Comparison of ENCODE assay signal across 2 cellular contexts in genomic region chr9:128716581-128717254, GRCh38.
TF ChIP-seq lines count a peak whose summit lies in the region.

No MANE protein-coding gene starts in this region.

TF ChIP-seq in IMR-90, 13 proteins besides CTCF, POLR2A, EP300 and RAD21:
- no peak for TF ChIP-seq MAZ (IDR thresholded peaks at IDR 0.05; ENCODE audit: borderline replicate concordance, low read depth, low read length)
- TF ChIP-seq BHLHE40 (IDR thresholded peaks at IDR 0.05; ENCODE audit: low read depth, low read length), result no peak
- no peak for TF ChIP-seq MXI1 (IDR thresholded peaks at IDR 0.05; ENCODE audit: borderline replicate concordance, low read depth, low read length)

TF ChIP-seq in H1, 55 proteins besides CTCF, POLR2A, EP300 and RAD21:
- TF ChIP-seq HDAC2 (IDR thresholded peaks at IDR 0.05; ENCODE audit: borderline replicate concordance in 1 of 2, low read depth in 2 of 2, low read length in 2 of 2), result no peak
- no peak for TF ChIP-seq HDAC6 (IDR thresholded peaks at IDR 0.05; ENCODE audit: low read depth, low read length)
- no peak for TF ChIP-seq POLR2AphosphoS5 (IDR thresholded peaks at IDR 0.05; ENCODE audit: low read depth, low read length)
- TF ChIP-seq YY1 (IDR thresholded peaks at IDR 0.05; ENCODE audit: low read depth, low read length), result no peak
- no peak for TF ChIP-seq GABPA (IDR thresholded peaks at IDR 0.05; ENCODE audit: borderline replicate concordance, insufficient read depth, low read length)
- no peak for TF ChIP-seq TAF1 (IDR thresholded peaks at IDR 0.05; ENCODE audit: low read depth, low read length)
- TF ChIP-seq MAX (IDR thresholded peaks at IDR 0.05), result no peak
- TF ChIP-seq FOSL1 (IDR thresholded peaks at IDR 0.05; ENCODE audit: insufficient read depth, low read depth, low read length), result no peak
- TF ChIP-seq ATF3 (IDR thresholded peaks at IDR 0.05; ENCODE audit: insufficient read depth, low read depth, low read length), result no peak
- TF ChIP-seq RXRA (IDR thresholded peaks at IDR 0.05; ENCODE audit: insufficient read depth, low read depth, low read length), result no peak
- no peak for TF ChIP-seq TEAD4 (IDR thresholded peaks at IDR 0.05; ENCODE audit: low read depth, low read length)
- TF ChIP-seq CREB1 (IDR thresholded peaks at IDR 0.05), result no peak
- TF ChIP-seq EGR1 (IDR thresholded peaks at IDR 0.05; ENCODE audit: borderline replicate concordance, low read depth, low read length), result no peak
